In genomic region chr12:55727643-55728184, GRCh38 we compare ENCODE assay signal across 3 cellular contexts.
TF ChIP-seq lines count a peak whose summit lies in the region.

No MANE protein-coding gene starts in this region.

TF ChIP-seq in SK-N-SH, 30 proteins besides CTCF, POLR2A, EP300 and RAD21 (continues in another document):
- TF ChIP-seq USF2 (IDR thresholded peaks at IDR 0.05; ENCODE audit: borderline replicate concordance, low read depth, low read length) (no peak), MAX (IDR thresholded peaks at IDR 0.05; ENCODE audit: low read depth) (no peak), RCOR1 (IDR thresholded peaks at IDR 0.05; ENCODE audit: low read length) (peak; percentile 64; the same call in 1 of the 2 replicates), YY1 (IDR thresholded peaks at IDR 0.05; ENCODE audit: low read depth) (no peak), RFX5 (IDR thresholded peaks at IDR 0.05; ENCODE audit: low read length) (no peak), TCF12 (IDR thresholded peaks at IDR 0.05) (0 out of 2 replicates have a peak, but pooled peaks have one; percentile 42), SMC3 (IDR thresholded peaks at IDR 0.05; ENCODE audit: low read depth, low read length) (no peak), CHD2 (IDR thresholded peaks at IDR 0.05; ENCODE audit: low read length, partially characterized antibody) (no peak), GABPA (IDR thresholded peaks at IDR 0.05; ENCODE audit: low read depth) (no peak), MEF2A (IDR thresholded peaks at IDR 0.05; ENCODE audit: borderline replicate concordance, low read depth) (no peak)
- TF ChIP-seq, protein P1, sequence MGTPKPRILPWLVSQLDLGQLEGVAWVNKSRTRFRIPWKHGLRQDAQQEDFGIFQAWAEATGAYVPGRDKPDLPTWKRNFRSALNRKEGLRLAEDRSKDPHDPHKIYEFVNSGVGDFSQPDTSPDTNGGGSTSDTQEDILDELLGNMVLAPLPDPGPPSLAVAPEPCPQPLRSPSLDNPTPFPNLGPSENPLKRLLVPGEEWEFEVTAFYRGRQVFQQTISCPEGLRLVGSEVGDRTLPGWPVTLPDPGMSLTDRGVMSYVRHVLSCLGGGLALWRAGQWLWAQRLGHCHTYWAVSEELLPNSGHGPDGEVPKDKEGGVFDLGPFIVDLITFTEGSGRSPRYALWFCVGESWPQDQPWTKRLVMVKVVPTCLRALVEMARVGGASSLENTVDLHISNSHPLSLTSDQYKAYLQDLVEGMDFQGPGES (IDR thresholded peaks at IDR 0.05; ENCODE audit: low read depth, low read length): no peak
- TF ChIP-seq, protein P2, sequence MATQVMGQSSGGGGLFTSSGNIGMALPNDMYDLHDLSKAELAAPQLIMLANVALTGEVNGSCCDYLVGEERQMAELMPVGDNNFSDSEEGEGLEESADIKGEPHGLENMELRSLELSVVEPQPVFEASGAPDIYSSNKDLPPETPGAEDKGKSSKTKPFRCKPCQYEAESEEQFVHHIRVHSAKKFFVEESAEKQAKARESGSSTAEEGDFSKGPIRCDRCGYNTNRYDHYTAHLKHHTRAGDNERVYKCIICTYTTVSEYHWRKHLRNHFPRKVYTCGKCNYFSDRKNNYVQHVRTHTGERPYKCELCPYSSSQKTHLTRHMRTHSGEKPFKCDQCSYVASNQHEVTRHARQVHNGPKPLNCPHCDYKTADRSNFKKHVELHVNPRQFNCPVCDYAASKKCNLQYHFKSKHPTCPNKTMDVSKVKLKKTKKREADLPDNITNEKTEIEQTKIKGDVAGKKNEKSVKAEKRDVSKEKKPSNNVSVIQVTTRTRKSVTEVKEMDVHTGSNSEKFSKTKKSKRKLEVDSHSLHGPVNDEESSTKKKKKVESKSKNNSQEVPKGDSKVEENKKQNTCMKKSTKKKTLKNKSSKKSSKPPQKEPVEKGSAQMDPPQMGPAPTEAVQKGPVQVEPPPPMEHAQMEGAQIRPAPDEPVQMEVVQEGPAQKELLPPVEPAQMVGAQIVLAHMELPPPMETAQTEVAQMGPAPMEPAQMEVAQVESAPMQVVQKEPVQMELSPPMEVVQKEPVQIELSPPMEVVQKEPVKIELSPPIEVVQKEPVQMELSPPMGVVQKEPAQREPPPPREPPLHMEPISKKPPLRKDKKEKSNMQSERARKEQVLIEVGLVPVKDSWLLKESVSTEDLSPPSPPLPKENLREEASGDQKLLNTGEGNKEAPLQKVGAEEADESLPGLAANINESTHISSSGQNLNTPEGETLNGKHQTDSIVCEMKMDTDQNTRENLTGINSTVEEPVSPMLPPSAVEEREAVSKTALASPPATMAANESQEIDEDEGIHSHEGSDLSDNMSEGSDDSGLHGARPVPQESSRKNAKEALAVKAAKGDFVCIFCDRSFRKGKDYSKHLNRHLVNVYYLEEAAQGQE (IDR thresholded peaks at IDR 0.05; ENCODE audit: low read depth, low read length): no peak
- TF ChIP-seq, protein P3, sequence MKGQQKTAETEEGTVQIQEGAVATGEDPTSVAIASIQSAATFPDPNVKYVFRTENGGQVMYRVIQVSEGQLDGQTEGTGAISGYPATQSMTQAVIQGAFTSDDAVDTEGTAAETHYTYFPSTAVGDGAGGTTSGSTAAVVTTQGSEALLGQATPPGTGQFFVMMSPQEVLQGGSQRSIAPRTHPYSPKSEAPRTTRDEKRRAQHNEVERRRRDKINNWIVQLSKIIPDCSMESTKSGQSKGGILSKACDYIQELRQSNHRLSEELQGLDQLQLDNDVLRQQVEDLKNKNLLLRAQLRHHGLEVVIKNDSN (IDR thresholded peaks at IDR 0.05; ENCODE audit: borderline replicate concordance, low read depth): no peak

TF ChIP-seq in SK-N-SH treated with all-trans-retinoic acid at 6 μM for 48 hours, 23 proteins besides CTCF, POLR2A, EP300 and RAD21 (continued from another document and continues in another):
- TF ChIP-seq, protein P4, sequence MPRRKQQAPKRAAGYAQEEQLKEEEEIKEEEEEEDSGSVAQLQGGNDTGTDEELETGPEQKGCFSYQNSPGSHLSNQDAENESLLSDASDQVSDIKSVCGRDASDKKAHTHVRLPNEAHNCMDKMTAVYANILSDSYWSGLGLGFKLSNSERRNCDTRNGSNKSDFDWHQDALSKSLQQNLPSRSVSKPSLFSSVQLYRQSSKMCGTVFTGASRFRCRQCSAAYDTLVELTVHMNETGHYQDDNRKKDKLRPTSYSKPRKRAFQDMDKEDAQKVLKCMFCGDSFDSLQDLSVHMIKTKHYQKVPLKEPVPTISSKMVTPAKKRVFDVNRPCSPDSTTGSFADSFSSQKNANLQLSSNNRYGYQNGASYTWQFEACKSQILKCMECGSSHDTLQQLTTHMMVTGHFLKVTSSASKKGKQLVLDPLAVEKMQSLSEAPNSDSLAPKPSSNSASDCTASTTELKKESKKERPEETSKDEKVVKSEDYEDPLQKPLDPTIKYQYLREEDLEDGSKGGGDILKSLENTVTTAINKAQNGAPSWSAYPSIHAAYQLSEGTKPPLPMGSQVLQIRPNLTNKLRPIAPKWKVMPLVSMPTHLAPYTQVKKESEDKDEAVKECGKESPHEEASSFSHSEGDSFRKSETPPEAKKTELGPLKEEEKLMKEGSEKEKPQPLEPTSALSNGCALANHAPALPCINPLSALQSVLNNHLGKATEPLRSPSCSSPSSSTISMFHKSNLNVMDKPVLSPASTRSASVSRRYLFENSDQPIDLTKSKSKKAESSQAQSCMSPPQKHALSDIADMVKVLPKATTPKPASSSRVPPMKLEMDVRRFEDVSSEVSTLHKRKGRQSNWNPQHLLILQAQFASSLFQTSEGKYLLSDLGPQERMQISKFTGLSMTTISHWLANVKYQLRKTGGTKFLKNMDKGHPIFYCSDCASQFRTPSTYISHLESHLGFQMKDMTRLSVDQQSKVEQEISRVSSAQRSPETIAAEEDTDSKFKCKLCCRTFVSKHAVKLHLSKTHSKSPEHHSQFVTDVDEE (CRISPR knock-in tag; IDR thresholded peaks at IDR 0.05): no peak
- TF ChIP-seq ZNF565 (CRISPR knock-in tag; conservative IDR thresholded peaks at IDR 0.05; ENCODE audit: low read depth) (no peak), PATZ1 (CRISPR knock-in tag; IDR thresholded peaks at IDR 0.05; ENCODE audit: borderline replicate concordance) (no peak), CSRNP3 (CRISPR knock-in tag; IDR thresholded peaks at IDR 0.05) (no peak), ZNF70 (CRISPR knock-in tag; IDR thresholded peaks at IDR 0.05) (no peak), POU6F1 (CRISPR knock-in tag; IDR thresholded peaks at IDR 0.05; ENCODE audit: borderline replicate concordance, low read depth) (no peak), ZFP30 (CRISPR knock-in tag; IDR thresholded peaks at IDR 0.05) (no peak), PPARA (CRISPR knock-in tag; IDR thresholded peaks at IDR 0.05; ENCODE audit: borderline replicate concordance) (no peak), GLIS3 (CRISPR knock-in tag; IDR thresholded peaks at IDR 0.05) (no peak)

TF ChIP-seq in neural cell, 6 proteins besides CTCF, POLR2A, EP300 and RAD21 (continued from another document):
- TF ChIP-seq, protein P2 (IDR thresholded peaks at IDR 0.05; ENCODE audit: borderline replicate concordance): no peak
TF ChIP-seq in neural cell: peak in this region for 0.
